16 cellular contexts compared by ENCODE assay signal in the genomic region with DNA sequence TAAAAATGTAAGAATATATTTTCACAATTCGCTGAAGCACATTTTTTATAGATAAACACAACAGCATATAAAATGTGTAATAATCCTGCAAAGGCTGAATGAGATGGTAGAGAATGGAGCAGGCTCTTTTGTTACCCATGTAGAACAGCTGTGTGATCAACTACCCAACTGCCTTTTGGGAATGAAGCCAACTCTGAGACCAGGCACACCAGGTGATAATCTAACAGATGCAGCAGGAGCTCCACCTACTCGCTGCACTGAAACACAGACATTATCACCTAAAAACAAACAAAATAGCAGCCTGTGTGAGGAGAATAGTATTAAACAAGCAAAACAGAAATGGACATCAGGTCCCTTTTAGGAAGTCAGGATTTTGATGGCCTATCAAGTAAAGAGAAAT.
DNase-seq lines count a peak whose midpoint lies in the region; ATAC-seq and TF ChIP-seq lines count a peak whose summit lies in the region.
"Had no signal": no experiment of that assay in that cellular context is flagged by ENCODE, and none has a peak within 500 bp of the region (broad histone marks: within the 10 kb centered on the region; RNA-seq: fewer than 3 reads in every experiment).

No MANE protein-coding gene starts in this region.

- no peak for DNase-seq in SK-N-SH
- peak; percentile 48 for DNase-seq in NCI-H2196 (lab: John Stamatoyannopoulos, UW; ENCODE audit: unreplicated experiment)
- no peak for DNase-seq in SK-N-MC (ENCODE audit: low read depth, low spot score)
- DNase-seq in activated CD4-positive, alpha-beta T cell treated with anti-CD3 and anti-CD28 coated beads for 36 hours: no peak
- no peak for DNase-seq in aorta
- no peak for DNase-seq in upper lobe of right lung
- DNase-seq in naive thymus-derived CD4-positive, alpha-beta T cell: no peak
- DNase-seq: activated naive CD4-positive, alpha-beta T cell treated with Interleukin-2 at 50 U/mL for 16 hours; CD8-positive, alpha-beta memory T cell; gastrocnemius medialis; mesenchymal stem cell; NCI-H226; occipital lobe had no signal

- H3K4me3 ChIP-seq in SK-N-SH (ENCODE audit: low read depth in 2 of 2, low read length in 1 of 2) (no peak overlapping the region), SK-N-MC (peak overlapping the region; percentile 24; the same call in 1 of the 2 replicates), aorta (ENCODE audit: low read length in 2 of 2) (no peak overlapping the region), upper lobe of right lung (no peak overlapping the region)
- H3K4me3 ChIP-seq in naive thymus-derived CD4-positive, alpha-beta T cell (ENCODE audit: low read length): no peak overlapping the region
- H3K4me3 ChIP-seq: breast epithelium, gastrocnemius medialis had no signal

- H3F3A ChIP-seq in SK-N-SH (replicated peaks; ENCODE audit: insufficient read depth): no peaks in the 10 kb centered on the region

- no peak for ATAC-seq in SK-N-SH treated with all-trans-retinoic acid at 6 μM for 48 hours
- no peak for ATAC-seq in activated CD4-positive, alpha-beta T cell treated with anti-CD3 and anti-CD28 coated beads for 36 hours
- ATAC-seq in aorta (ENCODE audit: low FRiP score): no peak
- ATAC-seq in upper lobe of right lung: no peak
- ATAC-seq in naive thymus-derived CD4-positive, alpha-beta T cell: no peak
- ATAC-seq: gastrocnemius medialis, Right ventricle myocardium inferior had no signal

- no peak overlapping the region for H3K9ac ChIP-seq in SK-N-SH
- H3K9ac ChIP-seq in SK-N-MC (ENCODE audit: insufficient read length): no peak overlapping the region

- no peaks in the 10 kb centered on the region for H3K4me1 Mint-ChIP-seq in activated CD4-positive, alpha-beta T cell treated with anti-CD3 and anti-CD28 coated beads for 36 hours
- H3K4me1 Mint-ChIP-seq in naive thymus-derived CD4-positive, alpha-beta T cell: no peaks in the 10 kb centered on the region
- H3K4me1 Mint-ChIP-seq: CD8-positive, alpha-beta memory T cell had no signal

- H4K20me1 ChIP-seq in SK-N-SH (ENCODE audit: insufficient read depth): no peaks in the 10 kb centered on the region

- H3K27ac Mint-ChIP-seq in activated CD4-positive, alpha-beta T cell treated with anti-CD3 and anti-CD28 coated beads for 36 hours: no peak overlapping the region
- H3K27ac Mint-ChIP-seq in naive thymus-derived CD4-positive, alpha-beta T cell: no peak overlapping the region
- H3K27ac Mint-ChIP-seq: CD8-positive, alpha-beta memory T cell had no signal

- no peaks in the 10 kb centered on the region for H3K36me3 Mint-ChIP-seq in activated CD4-positive, alpha-beta T cell treated with anti-CD3 and anti-CD28 coated beads for 36 hours (ENCODE audit: low read depth)
- no peaks in the 10 kb centered on the region for H3K36me3 Mint-ChIP-seq in naive thymus-derived CD4-positive, alpha-beta T cell
- H3K36me3 Mint-ChIP-seq: CD8-positive, alpha-beta memory T cell had no signal

- TF ChIP-seq CTCF in SK-N-SH (IDR thresholded peaks at IDR 0.05) (no peak), upper lobe of right lung (IDR thresholded peaks at IDR 0.05) (no peak)

- TF ChIP-seq RAD21 in SK-N-SH (IDR thresholded peaks at IDR 0.05; ENCODE audit: low read length): peak; percentile 43

- H3K9me3 ChIP-seq in SK-N-SH (no peaks in the 10 kb centered on the region), SK-N-MC (ENCODE audit: low read depth, low read length) (no peaks in the 10 kb centered on the region), aorta (ENCODE audit: control insufficient read depth, low read length) (no peaks in the 10 kb centered on the region), upper lobe of right lung (no peaks in the 10 kb centered on the region)
- no peaks in the 10 kb centered on the region for H3K9me3 ChIP-seq in naive thymus-derived CD4-positive, alpha-beta T cell (ENCODE audit: control insufficient read depth in 2 of 3, low read length in 3 of 3)
- H3K9me3 ChIP-seq: breast epithelium, gastrocnemius medialis had no signal

- no peaks in the 10 kb centered on the region for H3K27me3 Mint-ChIP-seq in activated CD4-positive, alpha-beta T cell treated with anti-CD3 and anti-CD28 coated beads for 36 hours
- H3K27me3 Mint-ChIP-seq in naive thymus-derived CD4-positive, alpha-beta T cell: no peaks in the 10 kb centered on the region

- H3K4me2 ChIP-seq in SK-N-SH: no peak overlapping the region

- intact Hi-C loops in activated CD4-positive, alpha-beta T cell treated with anti-CD3 and anti-CD28 coated beads for 36 hours (cut with DNase I, micrococcal nuclease): no loop called here
- intact Hi-C loops in aorta (cut with DNase I): no loop called here
- intact Hi-C loops in upper lobe of right lung (cut with DNase I): no loop called here
- intact Hi-C loops in naive thymus-derived CD4-positive, alpha-beta T cell (cut with micrococcal nuclease): no loop called here

- no peaks in the 10 kb centered on the region for H3K9me2 ChIP-seq in SK-N-SH

- peaks cover 1% of the 10 kb centered on the region for H3K9me3 Mint-ChIP-seq in activated CD4-positive, alpha-beta T cell treated with anti-CD3 and anti-CD28 coated beads for 36 hours (ENCODE audit: low read depth)
- peaks cover 0 to 4% (median 0%) of the 10 kb centered on the region in 11 donors for H3K9me3 Mint-ChIP-seq in naive thymus-derived CD4-positive, alpha-beta T cell

- H3K4me3 Mint-ChIP-seq in activated CD4-positive, alpha-beta T cell treated with anti-CD3 and anti-CD28 coated beads for 36 hours: no peak overlapping the region
- H3K4me3 Mint-ChIP-seq in naive thymus-derived CD4-positive, alpha-beta T cell: no peak overlapping the region
- H3K4me3 Mint-ChIP-seq: CD8-positive, alpha-beta memory T cell had no signal

- CTCF ChIA-PET in SK-N-SH (lab: Yijun Ruan, JAX): interaction anchor here (1.2 kb wide), 1 partner anchor 20 kb away, joined by 5 read pairs; no protein-coding TSS in a partner anchor
- CTCF ChIA-PET in activated CD4-positive, alpha-beta T cell treated with anti-CD3 and anti-CD28 coated beads for 36 hours (lab: Charles Lee): no interaction called here
- CTCF ChIA-PET in naive thymus-derived CD4-positive, alpha-beta T cell (lab: Charles Lee): no interaction called here

- H2AFZ ChIP-seq in SK-N-SH (ENCODE audit: low read depth): no peak overlapping the region

- no peaks in the 10 kb centered on the region for H3K36me3 ChIP-seq in SK-N-SH (replicated peaks in 1 of 2; ENCODE audit: control insufficient read depth in 1 of 2, insufficient read depth in 2 of 2, low read length in 1 of 2)
- no peaks in the 10 kb centered on the region for H3K36me3 ChIP-seq in SK-N-MC (ENCODE audit: insufficient read depth, low read length)
- H3K36me3 ChIP-seq in aorta (ENCODE audit: control insufficient read depth in 1 of 2, insufficient read depth in 2 of 2, low read length in 1 of 2): no peaks in the 10 kb centered on the region
- no peaks in the 10 kb centered on the region for H3K36me3 ChIP-seq in upper lobe of right lung
- H3K36me3 ChIP-seq in naive thymus-derived CD4-positive, alpha-beta T cell (ENCODE audit: control insufficient read depth in 2 of 3, insufficient read depth in 3 of 3, low read length in 3 of 3): no peaks in the 10 kb centered on the region
- H3K36me3 ChIP-seq: breast epithelium, gastrocnemius medialis had no signal

- H3K4me1 ChIP-seq in SK-N-SH (ENCODE audit: control insufficient read depth in 1 of 2, insufficient read depth in 2 of 2, low read depth in 1 of 2, low read length in 1 of 2) (no peaks in the 10 kb centered on the region; a peak in 2 of 4 replicates), aorta (ENCODE audit: control insufficient read depth in 1 of 2, insufficient read depth in 2 of 2, low read length in 2 of 2) (no peaks in the 10 kb centered on the region), upper lobe of right lung (no peaks in the 10 kb centered on the region)
- H3K4me1 ChIP-seq in naive thymus-derived CD4-positive, alpha-beta T cell (ENCODE audit: control insufficient read depth in 2 of 2, insufficient read depth in 2 of 2, low read length in 2 of 2): no peaks in the 10 kb centered on the region
- H3K4me1 ChIP-seq: breast epithelium, gastrocnemius medialis had no signal

- H3K27ac ChIP-seq in SK-N-SH (ENCODE audit: low read depth in 2 of 2, low read length in 1 of 2) (no peak overlapping the region), SK-N-MC (no peak overlapping the region), aorta (ENCODE audit: low read depth in 1 of 2, low read length in 2 of 2) (no peak overlapping the region), upper lobe of right lung (no peak overlapping the region)
- H3K27ac ChIP-seq in naive thymus-derived CD4-positive, alpha-beta T cell (ENCODE audit: low read depth, low read length): no peak overlapping the region
- H3K27ac ChIP-seq: breast epithelium, gastrocnemius medialis had no signal

- WGBS in SK-N-SH (ENCODE audit: low lambda C conversion rate): 6% methylated on average over 2 of the region's 2 CpGs
- WGBS in aorta, 2 donors: 65 to 70% methylated on average over 2 of the region's 2 CpGs

- POLR2A ChIA-PET in SK-N-SH (lab: Yijun Ruan, JAX): no interaction called here
- POLR2A ChIA-PET in activated CD4-positive, alpha-beta T cell treated with anti-CD3 and anti-CD28 coated beads for 36 hours (lab: Charles Lee): no interaction called here
- POLR2A ChIA-PET in naive thymus-derived CD4-positive, alpha-beta T cell (lab: Charles Lee): no interaction called here

- H3K79me2 ChIP-seq in SK-N-SH (ENCODE audit: insufficient read depth): no peaks in the 10 kb centered on the region

- no peak for TF ChIP-seq EP300 in SK-N-SH (IDR thresholded peaks at IDR 0.05; ENCODE audit: borderline replicate concordance in 1 of 2, low read depth in 1 of 2, low read length in 1 of 2)

- H3K27me3 ChIP-seq in SK-N-SH (ENCODE audit: insufficient read depth) (no peaks in the 10 kb centered on the region), aorta (ENCODE audit: control insufficient read depth in 1 of 2, insufficient read depth in 2 of 2, low read length in 1 of 2) (no peaks in the 10 kb centered on the region), upper lobe of right lung (no peaks in the 10 kb centered on the region)
- H3K27me3 ChIP-seq in naive thymus-derived CD4-positive, alpha-beta T cell (ENCODE audit: control insufficient read depth in 2 of 2, insufficient read depth in 2 of 2, low read length in 2 of 2): no peaks in the 10 kb centered on the region
- H3K27me3 ChIP-seq: breast epithelium, gastrocnemius medialis had no signal

TF ChIP-seq in SK-N-SH, 30 proteins besides CTCF, POLR2A, EP300 and RAD21 (continues in another document):
- TF ChIP-seq TCF12 (IDR thresholded peaks at IDR 0.05): no peak
- TF ChIP-seq, protein P1, sequence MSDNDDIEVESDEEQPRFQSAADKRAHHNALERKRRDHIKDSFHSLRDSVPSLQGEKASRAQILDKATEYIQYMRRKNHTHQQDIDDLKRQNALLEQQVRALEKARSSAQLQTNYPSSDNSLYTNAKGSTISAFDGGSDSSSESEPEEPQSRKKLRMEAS (IDR thresholded peaks at IDR 0.05; ENCODE audit: low read depth): no peak

TF ChIP-seq in SK-N-SH treated with all-trans-retinoic acid at 6 μM for 48 hours, 23 proteins besides CTCF, POLR2A, EP300 and RAD21:
- TF ChIP-seq ZNF565 (CRISPR knock-in tag; conservative IDR thresholded peaks at IDR 0.05; ENCODE audit: low read depth) (no peak), ISL1 (CRISPR knock-in tag; IDR thresholded peaks at IDR 0.05) (no peak)
